16 cellular contexts compared by ENCODE assay signal in genomic region chr5:125017796-125018195, GRCh38.
A peak's percentile ranks its signal among the peaks of the same experiment; 100 is the strongest.
DNase-seq lines count a peak whose midpoint lies in the region; ATAC-seq and TF ChIP-seq lines count a peak whose summit lies in the region.
"Had no signal": no experiment of that assay in that cellular context is flagged by ENCODE, and none has a peak within 500 bp of the region (broad histone marks: within the 10 kb centered on the region; RNA-seq: fewer than 3 reads in every experiment).

No MANE protein-coding gene starts in this region.

- TF ChIP-seq CTCF in Caco-2 (IDR thresholded peaks at IDR 0.05; ENCODE audit: insufficient read depth in 1 of 2, low read depth in 1 of 2, low read length in 1 of 2, severe bottlenecking in 1 of 2, unreplicated experiment in 1 of 2) (no peak), right lobe of liver (IDR thresholded peaks at IDR 0.05) (no peak), lower leg skin (IDR thresholded peaks at IDR 0.05) (no peak), chondrocyte (IDR thresholded peaks at IDR 0.05) (no peak)

- DNase-seq in Caco-2 (peak; percentile 84 to 87), RPMI7951 (ENCODE audit: low read depth) (peak; percentile 3), right lobe of liver (no peak), NCI-H1105 treated with DMSO at 0.1 percent for 48 hours (lab: John Stamatoyannopoulos, UW) (no peak), lower leg skin (ENCODE audit: low spot score in 2 of 2) (no peak), hepatic stellate cell (ENCODE audit: low spot score) (no peak), chondrocyte (ENCODE audit: low spot score) (no peak)
- DNase-seq: AML-193; CD8-positive, alpha-beta memory T cell; DMS79 treated with DMSO at 0.1 percent for 48 hours; EL; GDM1 had no signal

- intact Hi-C loops in Caco-2 (cut with micrococcal nuclease; ENCODE audit: unreplicated experiment) (loop anchor here (1.0 to 10.0 kb wide), 5 partner anchors 10 to 647 kb away; no protein-coding TSS in a partner anchor), right lobe of liver (cut with DNase I) (no loop called here), lower leg skin (cut with DNase I; ENCODE audit: low total_unique reads) (loop anchor here (10.0 kb wide), 1 partner anchor 143 kb away; no protein-coding TSS in a partner anchor)

- peaks cover 24% of the 10 kb centered on the region for H3K4me1 Mint-ChIP-seq in Caco-2 (ENCODE audit: low read depth, unreplicated experiment)
- H3K4me1 Mint-ChIP-seq in chondrocyte (ENCODE audit: low read depth) = peaks cover 2% of the 10 kb centered on the region
- H3K4me1 Mint-ChIP-seq: CD8-positive, alpha-beta memory T cell had no signal

- H3K36me3 Mint-ChIP-seq in Caco-2 (ENCODE audit: insufficient read depth, unreplicated experiment) (peaks cover 9% of the 10 kb centered on the region), chondrocyte (ENCODE audit: low read depth) (no peaks in the 10 kb centered on the region)
- H3K36me3 Mint-ChIP-seq: CD8-positive, alpha-beta memory T cell had no signal

- WGBS in right lobe of liver (ENCODE audit: insufficient coverage, low coverage, low lambda C conversion rate, missing lambda C conversion rate) = 86% methylated on average over 1 of the region's 1 CpG
- WGBS in lower leg skin, 2 donors = 93 to 95% methylated on average over 1 of the region's 1 CpG

- H3K27me3 Mint-ChIP-seq in Caco-2 (ENCODE audit: insufficient read depth, unreplicated experiment) (no peaks in the 10 kb centered on the region), chondrocyte (ENCODE audit: low read depth) (no peaks in the 10 kb centered on the region)
- H3K27me3 Mint-ChIP-seq: CD8-positive, alpha-beta memory T cell had no signal

- H3K27me3 ChIP-seq in Caco-2 (replicated peaks; ENCODE audit: control insufficient read depth, insufficient read depth, low read length) = no peaks in the 10 kb centered on the region
- no peaks in the 10 kb centered on the region for H3K27me3 ChIP-seq in right lobe of liver
- H3K27me3 ChIP-seq: BLaER1 had no signal

- TF ChIP-seq POLR2A in right lobe of liver (IDR thresholded peaks at IDR 0.05) (no peak), lower leg skin (IDR thresholded peaks at IDR 0.05) (no peak)

- H3K9me3 ChIP-seq in Caco-2 (no peaks in the 10 kb centered on the region; the same call in 1 of the 2 replicates), right lobe of liver (no peaks in the 10 kb centered on the region)

- H3K27ac Mint-ChIP-seq in Caco-2 (ENCODE audit: unreplicated experiment) (peak overlapping the region; percentile 77), chondrocyte (ENCODE audit: unreplicated experiment) (no peak overlapping the region)
- H3K27ac Mint-ChIP-seq: CD8-positive, alpha-beta memory T cell had no signal

- POLR2A ChIA-PET in Caco-2 (lab: Charles Lee) = no interaction called here

- H3K4me3 ChIP-seq in Caco-2 (ENCODE audit: low read depth, low read length) (no peak overlapping the region), right lobe of liver (no peak overlapping the region), lower leg skin (ENCODE audit: low read depth, poor library complexity, severe bottlenecking) (no peak overlapping the region)
- H3K4me3 ChIP-seq: BLaER1, K562 had no signal

- no peaks in the 10 kb centered on the region for H3K36me3 ChIP-seq in Caco-2 (ENCODE audit: control insufficient read depth, insufficient read depth, low read length)
- no peaks in the 10 kb centered on the region for H3K36me3 ChIP-seq in right lobe of liver
- H3K36me3 ChIP-seq: BLaER1 had no signal

- H3K9me3 Mint-ChIP-seq in Caco-2 (ENCODE audit: unreplicated experiment) = no peaks in the 10 kb centered on the region
- no peaks in the 10 kb centered on the region for H3K9me3 Mint-ChIP-seq in chondrocyte (ENCODE audit: low read depth)

- no peak overlapping the region for H3K27ac ChIP-seq in right lobe of liver
- H3K27ac ChIP-seq: BLaER1, HL-60 had no signal

- BruUV-seq in Caco-2 (replicated peaks; lab: Mats Ljungman, UMichigan) = no TSS peak

- peak in 3 of 4 donors; percentile 36 to 53 (median 44) for ATAC-seq in right lobe of liver
- ATAC-seq: HCT116, K562 had no signal

- CTCF ChIA-PET in Caco-2 (lab: Charles Lee) = no interaction called here

- H3K4me1 ChIP-seq in Caco-2 = peaks cover 60% of the 10 kb centered on the region
- H3K4me1 ChIP-seq in right lobe of liver = peaks cover 0 to 7% (median 3%) of the 10 kb centered on the region in 4 donors

- H3K4me3 Mint-ChIP-seq in Caco-2 (ENCODE audit: unreplicated experiment) = peak overlapping the region; percentile 12
- H3K4me3 Mint-ChIP-seq in chondrocyte (ENCODE audit: unreplicated experiment) = no peak overlapping the region
- H3K4me3 Mint-ChIP-seq: CD8-positive, alpha-beta memory T cell had no signal

Comparison
In these comparisons a context has a peak if more than half of its experiments do, and no peak if none do; other contexts are left out.
1. DNase-seq: peak in Caco-2 (2 of 2) and RPMI7951 (single experiment); none in right lobe of liver (0 of 3), NCI-H1105 treated with DMSO at 0.1 percent for 48 hours (single experiment), lower leg skin (0 of 2), hepatic stellate cell (single experiment) and chondrocyte (single experiment).
2. intact Hi-C loops: an anchor here in Caco-2 (1.0 to 10.0 kb wide) and lower leg skin (10.0 kb wide); none called in right lobe of liver.